In genomic region chr10:30413996-30414576, GRCh38 we compare ENCODE assay signal across 8 cellular contexts. TPM values are rescaled to one million over a fixed set of nuclear protein-coding genes. Genes with fewer than 3 reads are reported as not detected.
DNase-seq lines count a peak whose midpoint lies in the region; ATAC-seq and TF ChIP-seq lines count a peak whose summit lies in the region.

No MANE protein-coding gene starts in this region.

- no peaks in the 10 kb centered on the region for H3K36me3 ChIP-seq in WERI-Rb-1

- H3K4me3 ChIP-seq in GM12864 (ENCODE audit: low read depth, low read length): no peak overlapping the region
- H3K4me3 ChIP-seq in Jurkat, Clone E6-1 (ENCODE audit: low read length): no peak overlapping the region
- H3K4me3 ChIP-seq in WERI-Rb-1 (ENCODE audit: low read depth, low read length): no peak overlapping the region

- H3K36me3 Mint-ChIP-seq in activated naive CD4-positive, alpha-beta T cell treated with anti-CD3 and anti-CD28 coated beads, Interleukin-2, amount 50 U/mL, for 72 hours: no peaks in the 10 kb centered on the region

- no peaks in the 10 kb centered on the region for H3K27me3 ChIP-seq in WERI-Rb-1 (ENCODE audit: insufficient read depth, low read depth, severe bottlenecking)

- ATAC-seq in Right ventricle myocardium superior (ENCODE audit: poor library complexity) (peak; percentile 86), HG02571 (IDR thresholded peaks at IDR 0.05; ENCODE audit: unreplicated experiment) (no peak)
- ATAC-seq in activated naive CD4-positive, alpha-beta T cell treated with anti-CD3 and anti-CD28 coated beads, Interleukin-2, amount 50 U/mL, for 72 hours: no peak

- no peak overlapping the region for H3K27ac Mint-ChIP-seq in activated naive CD4-positive, alpha-beta T cell treated with anti-CD3 and anti-CD28 coated beads, Interleukin-2, amount 50 U/mL, for 72 hours

- TF ChIP-seq CTCF in GM12864 (IDR thresholded peaks at IDR 0.05; ENCODE audit: low read depth, low read length, missing control alignments) (peak; percentile 74), WERI-Rb-1 (IDR thresholded peaks at IDR 0.05; ENCODE audit: low read depth, low read length) (peak; percentile 47; the same call in 1 of the 2 replicates)

- no peaks in the 10 kb centered on the region for H3K9me3 Mint-ChIP-seq in activated naive CD4-positive, alpha-beta T cell treated with anti-CD3 and anti-CD28 coated beads, Interleukin-2, amount 50 U/mL, for 72 hours

- peak; percentile 79 for DNase-seq in AG08395 (ENCODE audit: low spot score)
- no peak for DNase-seq in GM12864 (ENCODE audit: low read depth)
- peak; percentile 55 for DNase-seq in Jurkat, Clone E6-1 (ENCODE audit: low read depth, low spot score)
- no peak for DNase-seq in WERI-Rb-1
- no peak for DNase-seq in Right ventricle myocardium superior
- peak; percentile 45 for DNase-seq in retina
- no peak for DNase-seq in activated naive CD4-positive, alpha-beta T cell treated with anti-CD3 and anti-CD28 coated beads, Interleukin-2, amount 50 U/mL, for 72 hours (ENCODE audit: low spot score in 2 of 2)

- intact Hi-C loops in Right ventricle myocardium superior (cut with DNase I): loop anchor here (2.0 to 5.0 kb wide), 2 partner anchors 121 to 178 kb away; no protein-coding TSS in a partner anchor

- H3K9me3 ChIP-seq in WERI-Rb-1 (ENCODE audit: severe bottlenecking): no peaks in the 10 kb centered on the region

- H3K27ac ChIP-seq in WERI-Rb-1: no peak overlapping the region

RNA-seq across cellular contexts. Expression of gene MAP3K8, which starts 19.9 kb away (rescaled TPM):
- 1.1 TPM for polyA plus RNA-seq in Jurkat, Clone E6-1 (2012; ENCODE audit: insufficient read depth, insufficient read length)
- 7.3 TPM for total RNA-seq in Right ventricle myocardium superior
- 10 to 100 TPM; 20.2 to 25.8 TPM for total RNA-seq in activated naive CD4-positive, alpha-beta T cell treated with anti-CD3 and anti-CD28 coated beads, Interleukin-2, amount 50 U/mL, for 72 hours

Comparison
In these comparisons a context has a peak if more than half of its experiments do, and no peak if none do; other contexts are left out.
1. DNase-seq: peak in AG08395 (single experiment), Jurkat, Clone E6-1 (single experiment) and retina (single experiment); none in GM12864 (single experiment), WERI-Rb-1 (single experiment), Right ventricle myocardium superior (single experiment) and activated naive CD4-positive, alpha-beta T cell treated with anti-CD3 and anti-CD28 coated beads, Interleukin-2, amount 50 U/mL, for 72 hours (0 of 2).